ENCODE assay signal across 7 cellular contexts in genomic region chr15:69149163-69149562, GRCh38.
"Had no signal": no experiment of that assay in that cellular context is flagged by ENCODE, and none has a peak within 500 bp of the region (broad histone marks: within the 10 kb centered on the region; RNA-seq: fewer than 3 reads in every experiment).

No MANE protein-coding gene starts in this region.

- H3K4me1 ChIP-seq: HAP-1 had no signal

- H3K36me3 ChIP-seq: HAP-1 had no signal

- DNase-seq: GM23248, GOT3, H7, IMR-90 had no signal

- H3K9me3 ChIP-seq: HAP-1 had no signal

- H3K4me3 ChIP-seq: GM23248, HAP-1, K562 had no signal

- ATAC-seq: HCT116, K562 had no signal

- H3K27ac ChIP-seq: GM23248 had no signal
